Comparison of ENCODE assay signal across 14 cellular contexts in the genomic region with DNA sequence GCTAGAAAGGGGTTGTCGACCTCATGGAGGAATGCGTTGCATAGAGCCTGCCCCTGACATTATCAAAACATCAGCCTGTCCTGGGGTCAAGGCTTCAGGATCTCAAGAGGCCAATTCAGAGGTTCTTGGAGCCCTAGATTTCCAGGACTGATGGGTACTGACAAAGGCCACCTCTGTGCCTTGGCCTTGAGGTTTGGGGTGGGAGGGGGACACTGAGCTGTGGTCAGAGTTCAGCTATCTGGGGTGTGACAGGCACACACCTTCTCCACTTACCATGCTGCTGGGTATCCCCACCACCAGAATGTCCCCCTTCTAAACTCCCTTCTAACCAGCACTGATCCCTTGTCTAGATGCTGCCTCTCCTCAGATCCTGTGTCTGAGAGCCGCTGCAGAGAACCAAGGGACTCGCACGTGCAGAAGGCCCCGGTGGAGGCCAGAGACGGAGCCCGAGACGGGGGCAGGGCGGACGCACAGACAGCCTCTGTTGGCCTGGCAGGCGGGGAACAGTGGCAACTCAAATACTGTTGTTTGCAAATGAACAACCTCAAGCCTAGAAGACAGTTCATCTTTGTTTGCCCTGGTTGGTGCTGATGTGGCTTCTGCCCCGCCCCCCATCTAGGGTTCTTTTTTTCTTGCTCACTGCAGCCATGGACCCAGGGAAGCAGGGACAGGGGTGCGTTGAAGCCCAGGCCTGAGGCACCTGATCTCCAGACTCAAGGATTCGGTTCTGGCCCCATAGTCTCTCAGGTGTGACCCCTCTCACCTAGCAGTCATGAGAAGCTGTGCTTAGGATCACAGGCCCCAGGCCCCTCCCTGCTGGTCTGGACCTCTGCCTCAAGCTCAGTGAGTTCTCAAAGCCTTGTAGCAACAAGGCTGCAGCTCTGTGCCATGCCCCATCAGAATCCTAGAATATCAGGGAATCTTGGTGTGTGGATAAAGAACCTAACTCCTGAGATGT. TPM values are rescaled to one million over a fixed set of nuclear protein-coding genes. Genes with fewer than 3 reads are reported as not detected.
A peak's percentile ranks its signal among the peaks of the same experiment; 100 is the strongest.
DNase-seq lines count a peak whose midpoint lies in the region; ATAC-seq, FAIRE-seq and TF ChIP-seq lines count a peak whose summit lies in the region.
"Had no signal": no experiment of that assay in that cellular context is flagged by ENCODE, and none has a peak within 500 bp of the region (broad histone marks: within the 10 kb centered on the region; RNA-seq: fewer than 3 reads in every experiment).

No MANE protein-coding gene starts in this region.

- no peak overlapping the region for H4K8ac ChIP-seq in mesendoderm (ENCODE audit: low read depth, low read length)

- H3K4me1 Mint-ChIP-seq in stimulated activated memory B cell treated with anti-CD40 and anti-IgM and Interleukin-4, amounts not matched to agents 10 μg/mL and 1 μg/mL and 100 μg/mL, for 72 hours = peaks cover 73% of the 10 kb centered on the region
- H3K4me1 Mint-ChIP-seq in endothelial cell (ENCODE audit: unreplicated experiment) = peaks cover 15% of the 10 kb centered on the region

- no peak overlapping the region for H3K18ac ChIP-seq in mesendoderm (ENCODE audit: low read length)

- H3K36me3 ChIP-seq in H7 (replicated peaks; ENCODE audit: control insufficient read depth, insufficient read depth, low read length) (no peaks in the 10 kb centered on the region), K562 (ENCODE audit: control insufficient read depth, insufficient read depth, low read length) (no peaks in the 10 kb centered on the region), mesendoderm (ENCODE audit: control insufficient read depth, insufficient read depth, low read length) (no peaks in the 10 kb centered on the region)

- BruUV-seq in K562 (replicated peaks; lab: Mats Ljungman, UMichigan) = no TSS peak

- peak overlapping the region; percentile 63 for H2AFZ ChIP-seq in K562 (ENCODE audit: low read depth, low read length)

- H2BK15ac ChIP-seq in mesendoderm (replicated peaks; ENCODE audit: low read depth) = no peak overlapping the region

- no peak overlapping the region for H4K5ac ChIP-seq in mesendoderm (ENCODE audit: low read length)

- H3K4ac ChIP-seq in mesendoderm (ENCODE audit: low read depth, low read length) = no peak overlapping the region

- H3K23ac ChIP-seq in mesendoderm (ENCODE audit: low read length) = no peak overlapping the region

- H3K9ac ChIP-seq in K562 (ENCODE audit: insufficient read depth in 1 of 2, low read depth in 2 of 2, low read length in 2 of 2) = peak overlapping the region in 1 of 2 experiments; percentile 23; a peak in 2 of 4 replicates
- no peak overlapping the region for H3K9ac ChIP-seq in mesendoderm (ENCODE audit: low read length)

- peak; percentile 15 for DNase-seq in H7
- peak; percentile 59 to 84 (median 64) for DNase-seq in K562 (ENCODE audit: extremely low read depth in 1 of 4, low spot score in 3 of 4)
- DNase-seq in mesendoderm = no peak
- no peak for DNase-seq in endothelial cell (ENCODE audit: low spot score)
- no peak for DNase-seq in activated naive CD4-positive, alpha-beta T cell treated with Interleukin-2 at 50 U/mL for 16 hours
- DNase-seq in HK-2 (ENCODE audit: unreplicated experiment) = no peak
- DNase-seq: activated CD4-positive, alpha-beta T cell treated with anti-CD3 and anti-CD28 coated beads, Interleukin-2, amount 50 U/mL, for 1 hour; activated T-cell treated with anti-CD3 and anti-CD28 coated beads, Interleukin-2, amount 50 U/mL, for 72 hours; GDM1; NCI-H2081 treated with DMSO at 0.1 percent for 48 hours; stimulated activated CD4-positive, alpha-beta T cell treated with anti-CD3 and anti-CD28 coated beads, Interleukin-1b, Interleukin-23, amount 100 ng/mL, for 48 hours; T-helper 2 cell had no signal

- H3K9me3 ChIP-seq in K562 (replicated peaks; ENCODE audit: control insufficient read depth, insufficient read depth, low read depth, low read length) = no peaks in the 10 kb centered on the region

- TF ChIP-seq EP300 in K562 (IDR thresholded peaks at IDR 0.05; ENCODE audit: low read length) = peak; percentile 6; the same call in 1 of the 2 replicates

- ATAC-seq in K562 (peak; percentile 7), GM21360 (IDR thresholded peaks at IDR 0.05; ENCODE audit: unreplicated experiment) (no peak)
- ATAC-seq in stimulated activated memory B cell treated with anti-CD40 and anti-IgM and Interleukin-4, amounts not matched to agents 10 μg/mL and 1 μg/mL and 100 μg/mL, for 72 hours = no peak
- ATAC-seq: activated T-cell treated with anti-CD3 and anti-CD28 coated beads, Interleukin-2, amount 50 U/mL, for 72 hours had no signal

- no peak overlapping the region for H3K4me2 ChIP-seq in K562 (ENCODE audit: insufficient read depth, low read length)
- H3K4me2 ChIP-seq in mesendoderm (ENCODE audit: low read length) = no peak overlapping the region

- no peak for TF ChIP-seq POLR2A in K562 (conservative IDR thresholded peaks at IDR 0.05)

- H3K4me3 ChIP-seq in H7 (ENCODE audit: insufficient read depth, low read depth, low read length) (no peak overlapping the region), K562 (no peak overlapping the region), mesendoderm (ENCODE audit: low read length) (no peak overlapping the region)

- no peak for TF ChIP-seq RAD21 in K562 (CRISPR knock-in tag; conservative IDR thresholded peaks at IDR 0.05 in 1 of 2, IDR thresholded peaks at IDR 0.05 in 1 of 2)

- H2BK120ac ChIP-seq in mesendoderm (ENCODE audit: low read depth, low read length) = no peak overlapping the region

- POLR2A ChIA-PET in K562 (lab: Yijun Ruan, JAX) = no interaction called here

- CTCF ChIA-PET in K562 (lab: Yijun Ruan, JAX; ENCODE audit: low intra/inter-chr PET ratio) = no interaction called here

- peak overlapping the region; percentile 55 for H3K27ac Mint-ChIP-seq in stimulated activated memory B cell treated with anti-CD40 and anti-IgM and Interleukin-4, amounts not matched to agents 10 μg/mL and 1 μg/mL and 100 μg/mL, for 72 hours
- no peak overlapping the region for H3K27ac Mint-ChIP-seq in endothelial cell (ENCODE audit: unreplicated experiment)
- H3K27ac Mint-ChIP-seq: activated T-cell treated with anti-CD3 and anti-CD28 coated beads, Interleukin-2, amount 50 U/mL, for 72 hours had no signal

- no peaks in the 10 kb centered on the region for H4K20me1 ChIP-seq in K562 (replicated peaks; ENCODE audit: control insufficient read depth, insufficient read depth, low read length)

- no peaks in the 10 kb centered on the region for H3K79me1 ChIP-seq in mesendoderm (ENCODE audit: low read length)

- no peaks in the 10 kb centered on the region for H3K9me3 Mint-ChIP-seq in stimulated activated memory B cell treated with anti-CD40 and anti-IgM and Interleukin-4, amounts not matched to agents 10 μg/mL and 1 μg/mL and 100 μg/mL, for 72 hours
- no peaks in the 10 kb centered on the region for H3K9me3 Mint-ChIP-seq in endothelial cell (ENCODE audit: unreplicated experiment)
- H3K9me3 Mint-ChIP-seq: activated T-cell treated with anti-CD3 and anti-CD28 coated beads, Interleukin-2, amount 50 U/mL, for 72 hours had no signal

- no peaks in the 10 kb centered on the region for H3K79me2 ChIP-seq in K562 (ENCODE audit: control insufficient read depth, insufficient read depth, low read length)
- no peaks in the 10 kb centered on the region for H3K79me2 ChIP-seq in mesendoderm (ENCODE audit: control insufficient read depth, insufficient read depth, low read length)

- no peak overlapping the region for H3K4me3 Mint-ChIP-seq in stimulated activated memory B cell treated with anti-CD40 and anti-IgM and Interleukin-4, amounts not matched to agents 10 μg/mL and 1 μg/mL and 100 μg/mL, for 72 hours
- no peak overlapping the region for H3K4me3 Mint-ChIP-seq in endothelial cell (ENCODE audit: unreplicated experiment)
- H3K4me3 Mint-ChIP-seq: activated T-cell treated with anti-CD3 and anti-CD28 coated beads, Interleukin-2, amount 50 U/mL, for 72 hours had no signal

- peak overlapping the region; percentile 16 for H2AK5ac ChIP-seq in mesendoderm (ENCODE audit: low read length)

- H3K36me3 Mint-ChIP-seq in stimulated activated memory B cell treated with anti-CD40 and anti-IgM and Interleukin-4, amounts not matched to agents 10 μg/mL and 1 μg/mL and 100 μg/mL, for 72 hours = no peaks in the 10 kb centered on the region
- H3K36me3 Mint-ChIP-seq in endothelial cell (ENCODE audit: low read depth, unreplicated experiment) = no peaks in the 10 kb centered on the region

- 47% methylated on average over 15 of the region's 15 CpGs for WGBS in K562 (ENCODE audit: insufficient coverage, low coverage, missing lambda C conversion rate)
- WGBS in mesendoderm (ENCODE audit: extremely low coverage, insufficient coverage, low lambda C conversion rate) = no CpG with 5 or more reads among the region's 15 CpGs

- intact Hi-C loops in K562 (cut with micrococcal nuclease) = no loop called here

- in situ Hi-C loops in K562 (cut with MboI) = no loop called here

- no peak for TF ChIP-seq CTCF in K562 (IDR thresholded peaks at IDR 0.05 in 2 of 3, conservative IDR thresholded peaks at IDR 0.05 in 1 of 3; ENCODE audit: insufficient read depth in 2 of 3, low read depth in 1 of 3, low read length in 3 of 3)
- TF ChIP-seq CTCF in endothelial cell (IDR thresholded peaks at IDR 0.05; ENCODE audit: unreplicated experiment) = no peak

- peak; percentile 91 for FAIRE-seq in K562 (lab: Jason Lieb, UNC)

- H2BK5ac ChIP-seq in mesendoderm (ENCODE audit: low read length) = no peak overlapping the region

- H3K27me3 ChIP-seq in H7 (ENCODE audit: control insufficient read depth, insufficient read depth, low read length) (no peaks in the 10 kb centered on the region), K562 (ENCODE audit: control insufficient read depth in 2 of 2, insufficient read depth in 2 of 2, low read length in 2 of 2) (no peaks in the 10 kb centered on the region), mesendoderm (ENCODE audit: insufficient read depth, low read length, poor library complexity) (no peaks in the 10 kb centered on the region)

- H3K27ac ChIP-seq in K562 (ENCODE audit: extremely low read depth, low read depth, low read length) (no peak overlapping the region), mesendoderm (ENCODE audit: low read depth, low read length) (no peak overlapping the region)

- H3K27me3 Mint-ChIP-seq in stimulated activated memory B cell treated with anti-CD40 and anti-IgM and Interleukin-4, amounts not matched to agents 10 μg/mL and 1 μg/mL and 100 μg/mL, for 72 hours = no peaks in the 10 kb centered on the region
- peaks cover 6% of the 10 kb centered on the region for H3K27me3 Mint-ChIP-seq in endothelial cell (ENCODE audit: unreplicated experiment)

- H3K4me1 ChIP-seq in K562 (replicated peaks in 1 of 2; ENCODE audit: control insufficient read depth in 2 of 2, insufficient read depth in 2 of 2, low read length in 2 of 2) = peaks cover 23 to 37% of the 10 kb centered on the region in 2 experiments
- peaks cover 14% of the 10 kb centered on the region for H3K4me1 ChIP-seq in mesendoderm (ENCODE audit: control insufficient read depth, low read depth, low read length)

- H3K9me1 ChIP-seq in K562 (ENCODE audit: control insufficient read depth, insufficient read depth, low read length) = no peaks in the 10 kb centered on the region

- peak overlapping the region; percentile 51 for H3K56ac ChIP-seq in mesendoderm (ENCODE audit: low read length)

RNA-seq across cellular contexts. Expression of gene CSF1, which starts 28.1 kb away (rescaled TPM):
- 5.5 and 6.9 TPM in 2 replicates for total RNA-seq in H7 (2014; rRNA removed; shearing (Covaris generic))
- 11.8 and 30.8 TPM in 2 replicates for total RNA-seq in K562 (2011; cell fraction: chromatin; rRNA removed; ENCODE audit: low replicate concordance)
- 17.2 and 24.8 TPM in 2 replicates for total RNA-seq in K562 (2011; cell fraction: nucleolus; rRNA removed)
- total RNA-seq in K562 (2011; cell fraction: nucleoplasm; rRNA removed) = 16.3 and 18.2 TPM in 2 replicates
- total RNA-seq in K562 (2014; rRNA removed) (2.8 and 5.9 TPM in 2 replicates), K562 (2014; rRNA removed; fragmentation: Illumina TruSeq; extraction: Trizol) (1.6 TPM in 2 replicates), K562 (2015; rRNA removed; fragmentation: Illumina TruSeq; extraction: Trizol) (2.4 and 3.4 TPM in 2 replicates), K562 (2021) (6.7 and 6.8 TPM in 2 replicates), endothelial cell (ENCODE audit: unreplicated experiment) (2.1 TPM)
- polyA plus RNA-seq in K562 (2011; rRNA removed) (6.9 and 11.8 TPM in 2 replicates), K562 (2014; fragmentation: Illumina TruSeq; extraction: Trizol) (3.8 and 4.8 TPM in 2 replicates), K562 (2014; fragmentation: Nextera tagmentation; extraction: Ambion mirVana) (under 1 TPM; 0.18 to 0.23 TPM), K562 (2014; rRNA removed) (2.7 and 4.3 TPM in 2 replicates)
- 4.6 and 12.6 TPM in 2 replicates for polyA plus RNA-seq in K562 (2011; cell fraction: cytosol; rRNA removed)
- polyA plus RNA-seq in K562 (2011; cell fraction: nucleus; rRNA removed) = 12.5 and 39.9 TPM in 2 replicates
- 4.7 and 8.6 TPM in 2 replicates for polyA plus RNA-seq in K562 (2012)
- polyA minus RNA-seq in K562 (2011; rRNA and poly(A)+ RNA removed) = 3.9 and 8.8 TPM in 2 replicates
- 8.5 and 11.6 TPM in 2 replicates for polyA minus RNA-seq in K562 (2011; cell fraction: cytosol; rRNA and poly(A)+ RNA removed)
- polyA minus RNA-seq in K562 (2011; cell fraction: nucleus; rRNA and poly(A)+ RNA removed) = 5.1 and 13.7 TPM in 2 replicates
- 2.3 TPM for polyA plus RNA-seq in mesendoderm (2013, experiment 1 of 2)
- polyA plus RNA-seq in mesendoderm (2013, experiment 2 of 2) = 2.0 TPM

Comparison
In these comparisons a context has a peak if more than half of its experiments do, and no peak if none do; other contexts are left out.
1. DNase-seq: peak in H7 (single experiment) and K562 (4 of 4); none in mesendoderm (single experiment), endothelial cell (single experiment), activated naive CD4-positive, alpha-beta T cell treated with Interleukin-2 at 50 U/mL for 16 hours (single experiment) and HK-2 (single experiment).